ENCODE assay signal across 14 cellular contexts in genomic region chr7:81704595-81704994, GRCh38.
"Had no signal": no experiment of that assay in that cellular context is flagged by ENCODE, and none has a peak within 500 bp of the region (broad histone marks: within the 10 kb centered on the region; RNA-seq: fewer than 3 reads in every experiment).

No MANE protein-coding gene starts in this region.

- DNase-seq: activated CD4-positive, alpha-beta memory T cell treated with anti-CD3 and anti-CD28 coated beads for 36 hours; activated CD8-positive, alpha-beta memory T cell treated with anti-CD3 and anti-CD28 coated beads, Interleukin-2, amount 10 ng/mL, durations not matched to agents 7 days and 5 days; activated naive CD4-positive, alpha-beta T cell treated with anti-CD3 and anti-CD28 coated beads for 36 hours; activated T-cell treated with anti-CD3 and anti-CD28 coated beads, Interleukin-2, amount 50 U/mL, for 1 hour; glutamatergic neuron; left ventricle myocardium superior; posterior cingulate gyrus; retina; stimulated activated CD4-positive, alpha-beta T cell treated with anti-CD3 and anti-CD28 coated beads, Interleukin-4, amount 100 ng/mL, for 1 hour; stimulated activated naive B cell treated with anti-CD40 and anti-IgM and Interleukin-4, amounts not matched to agents 10 μg/mL and 1 μg/mL and 100 μg/mL, for 72 hours had no signal

- H3K27ac Mint-ChIP-seq: activated CD4-positive, alpha-beta memory T cell treated with anti-CD3 and anti-CD28 coated beads for 36 hours; activated CD8-positive, alpha-beta memory T cell treated with anti-CD3 and anti-CD28 coated beads, Interleukin-2, amount 10 ng/mL, durations not matched to agents 7 days and 5 days; activated naive CD4-positive, alpha-beta T cell treated with anti-CD3 and anti-CD28 coated beads for 36 hours; activated T-helper 2 cell treated with anti-CD3 and anti-CD28 coated beads, Interferon-gamma antibody, Interleukin-2, Interleukin-4, amounts not matched to agents 10 μg/mL and 5 μg/mL and 100 μg/mL, durations not matched to agents 14 hours and 24 hours and 36 hours; stimulated activated naive B cell treated with anti-CD40 and anti-IgM and Interleukin-4, amounts not matched to agents 10 μg/mL and 1 μg/mL and 100 μg/mL, for 72 hours had no signal

- ATAC-seq: activated CD8-positive, alpha-beta memory T cell treated with anti-CD3 and anti-CD28 coated beads, Interleukin-2, amount 10 ng/mL, durations not matched to agents 7 days and 5 days; left ventricle myocardium superior; stimulated activated naive B cell treated with anti-CD40 and anti-IgM and Interleukin-4, amounts not matched to agents 10 μg/mL and 1 μg/mL and 100 μg/mL, for 72 hours had no signal

- H3K27ac ChIP-seq: ascending aorta had no signal

- FAIRE-seq: bronchial epithelial cell had no signal

- H3K4me3 Mint-ChIP-seq: activated CD4-positive, alpha-beta memory T cell treated with anti-CD3 and anti-CD28 coated beads for 36 hours; activated CD8-positive, alpha-beta memory T cell treated with anti-CD3 and anti-CD28 coated beads, Interleukin-2, amount 10 ng/mL, durations not matched to agents 7 days and 5 days; activated naive CD4-positive, alpha-beta T cell treated with anti-CD3 and anti-CD28 coated beads for 36 hours; stimulated activated naive B cell treated with anti-CD40 and anti-IgM and Interleukin-4, amounts not matched to agents 10 μg/mL and 1 μg/mL and 100 μg/mL, for 72 hours had no signal

- H3K27me3 ChIP-seq: ascending aorta, tibial nerve had no signal

- H3K9me3 Mint-ChIP-seq: activated T-helper 2 cell treated with anti-CD3 and anti-CD28 coated beads, Interferon-gamma antibody, Interleukin-2, Interleukin-4, amounts not matched to agents 10 μg/mL and 5 μg/mL and 100 μg/mL, durations not matched to agents 14 hours and 24 hours and 36 hours; stimulated activated naive B cell treated with anti-CD40 and anti-IgM and Interleukin-4, amounts not matched to agents 10 μg/mL and 1 μg/mL and 100 μg/mL, for 72 hours had no signal

- H3K4me3 ChIP-seq: ascending aorta, tibial nerve had no signal

- H3K27me3 Mint-ChIP-seq: activated CD4-positive, alpha-beta memory T cell treated with anti-CD3 and anti-CD28 coated beads for 36 hours; activated CD8-positive, alpha-beta memory T cell treated with anti-CD3 and anti-CD28 coated beads, Interleukin-2, amount 10 ng/mL, durations not matched to agents 7 days and 5 days; stimulated activated naive B cell treated with anti-CD40 and anti-IgM and Interleukin-4, amounts not matched to agents 10 μg/mL and 1 μg/mL and 100 μg/mL, for 72 hours had no signal

- H3K36me3 Mint-ChIP-seq: activated CD4-positive, alpha-beta memory T cell treated with anti-CD3 and anti-CD28 coated beads for 36 hours; activated CD8-positive, alpha-beta memory T cell treated with anti-CD3 and anti-CD28 coated beads, Interleukin-2, amount 10 ng/mL, durations not matched to agents 7 days and 5 days; stimulated activated naive B cell treated with anti-CD40 and anti-IgM and Interleukin-4, amounts not matched to agents 10 μg/mL and 1 μg/mL and 100 μg/mL, for 72 hours had no signal

- H3K4me1 Mint-ChIP-seq: activated CD8-positive, alpha-beta memory T cell treated with anti-CD3 and anti-CD28 coated beads, Interleukin-2, amount 10 ng/mL, durations not matched to agents 7 days and 5 days; stimulated activated naive B cell treated with anti-CD40 and anti-IgM and Interleukin-4, amounts not matched to agents 10 μg/mL and 1 μg/mL and 100 μg/mL, for 72 hours had no signal

- H3K4me1 ChIP-seq: ascending aorta had no signal

- H3K36me3 ChIP-seq: ascending aorta, tibial nerve had no signal

- H3K9me3 ChIP-seq: ascending aorta, tibial nerve had no signal
